Comparison of ENCODE assay signal across 19 cellular contexts in the genomic region with DNA sequence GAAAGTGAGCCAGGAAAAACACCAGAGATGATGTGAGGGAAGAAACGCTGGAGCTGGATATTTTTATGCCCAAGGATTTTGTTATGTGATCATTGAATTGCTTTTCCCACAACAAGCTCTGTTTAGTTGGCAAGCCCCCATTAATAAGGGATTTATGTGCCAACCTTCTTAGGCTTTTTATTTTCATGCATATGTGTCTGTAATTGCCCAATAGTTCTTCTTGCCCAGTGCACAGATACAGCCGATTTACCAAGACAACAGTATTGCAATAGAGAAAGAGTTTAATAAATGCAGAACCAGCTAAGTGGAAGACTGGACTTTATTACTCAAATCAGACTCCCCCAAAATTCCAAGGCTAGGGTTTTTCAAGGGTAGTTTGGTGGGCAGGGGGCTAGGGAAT. TPM values are rescaled to one million over a fixed set of nuclear protein-coding genes. Genes with fewer than 3 reads are reported as not detected.
DNase-seq lines count a peak whose midpoint lies in the region; ATAC-seq and TF ChIP-seq lines count a peak whose summit lies in the region.
"Had no signal": no experiment of that assay in that cellular context is flagged by ENCODE, and none has a peak within 500 bp of the region (broad histone marks: within the 10 kb centered on the region; RNA-seq: fewer than 3 reads in every experiment).

No MANE protein-coding gene starts in this region.

- ATAC-seq in GM19455 (IDR thresholded peaks at IDR 0.05; ENCODE audit: unreplicated experiment) = no peak
- no peak for ATAC-seq in GM19395 (IDR thresholded peaks at IDR 0.05; ENCODE audit: unreplicated experiment)
- ATAC-seq: HCT116, Right ventricle myocardium inferior had no signal

- H4K20me1 ChIP-seq in neural cell (ENCODE audit: insufficient read depth) = peaks cover 6% of the 10 kb centered on the region
- H4K20me1 ChIP-seq: BLaER1 had no signal

- no peaks in the 10 kb centered on the region for H3F3A ChIP-seq in neural cell (ENCODE audit: insufficient read depth, low read length, poor library complexity, severe bottlenecking)

- peaks cover 94% of the 10 kb centered on the region for H3K79me2 ChIP-seq in neural cell (replicated peaks; ENCODE audit: insufficient read depth, low read length)

- peaks cover 6% of the 10 kb centered on the region for H3K36me3 ChIP-seq in neural cell (ENCODE audit: insufficient read depth, low read length)
- H3K36me3 ChIP-seq: BLaER1 had no signal

- H3K9me2 ChIP-seq in neural cell (ENCODE audit: insufficient read depth, low read length) = no peaks in the 10 kb centered on the region

- H3K9ac ChIP-seq in neural cell (ENCODE audit: low read length) = no peak overlapping the region
- H3K9ac ChIP-seq: BLaER1 had no signal

- H3K27ac ChIP-seq in dorsolateral prefrontal cortex (peak overlapping the region in 51 of 59 donors; percentile 2 to 88 (median 63)), neural cell (ENCODE audit: low read length) (peak overlapping the region; percentile 98)
- H3K27ac ChIP-seq: BLaER1 had no signal

- H3K4me2 ChIP-seq in neural cell (ENCODE audit: low read length) = peak overlapping the region; percentile 82
- H3K4me2 ChIP-seq: BLaER1 had no signal

- DNase-seq in AG10803 (ENCODE audit: low read depth) (peak; percentile 52), NCI-H446 treated with DMSO at 0.1 percent for 48 hours (lab: John Stamatoyannopoulos, UW) (peak; percentile 24), dorsolateral prefrontal cortex (no peak), COLO829 (ENCODE audit: low spot score) (no peak)
- DNase-seq in activated naive CD4-positive, alpha-beta T cell treated with anti-CD3 and anti-CD28 coated beads, Interleukin-2, amount 50 U/mL, for 16 hours = no peak
- DNase-seq: CD4-positive, alpha-beta memory T cell; DMS53; EL; IMR-90; Karpas-422; NCI-H1436; NCI-H2029; NCI-H748 treated with DMSO at 0.1 percent for 48 hours had no signal

- TF ChIP-seq EP300 in neural cell (conservative IDR thresholded peaks at IDR 0.05; ENCODE audit: poor library complexity, severe bottlenecking) = no peak

- TF ChIP-seq CTCF in AG10803 (conservative IDR thresholded peaks at IDR 0.05; ENCODE audit: low read length) (no peak), dorsolateral prefrontal cortex (IDR thresholded peaks at IDR 0.05 in 54 of 56, conservative IDR thresholded peaks at IDR 0.05 in 2 of 56; ENCODE audit: low read depth in 1 of 56, partially characterized antibody in 56 of 56) (no peak), neural cell (IDR thresholded peaks at IDR 0.05; ENCODE audit: poor library complexity, severe bottlenecking) (no peak)

- intact Hi-C loops in dorsolateral prefrontal cortex (cut with DNase I) = no loop called here

- H3K9me3 ChIP-seq in neural cell (ENCODE audit: low read length) = no peaks in the 10 kb centered on the region

- no peaks in the 10 kb centered on the region for H3K27me3 ChIP-seq in dorsolateral prefrontal cortex
- no peaks in the 10 kb centered on the region for H3K27me3 ChIP-seq in neural cell (ENCODE audit: insufficient read depth, low read depth, low read length)
- H3K27me3 ChIP-seq: BLaER1 had no signal

- TF ChIP-seq RAD21 in neural cell (conservative IDR thresholded peaks at IDR 0.05) = no peak

- no peak overlapping the region for H2AFZ ChIP-seq in neural cell (ENCODE audit: low read depth, low read length)

- H3K4me3 ChIP-seq in AG10803 (ENCODE audit: low read length) (no peak overlapping the region), dorsolateral prefrontal cortex (peak overlapping the region in 38 of 59 donors; percentile 1 to 71 (median 34)), neural cell (ENCODE audit: low read length) (peak overlapping the region; percentile 75)
- H3K4me3 ChIP-seq: BLaER1 had no signal

TF ChIP-seq in neural cell, 6 proteins besides CTCF, POLR2A, EP300 and RAD21:
- TF ChIP-seq TAF1 (IDR thresholded peaks at IDR 0.05; ENCODE audit: low read depth) (no peak), SMC3 (conservative IDR thresholded peaks at IDR 0.05; ENCODE audit: poor library complexity) (no peak), EZH2 (IDR thresholded peaks at IDR 0.05; ENCODE audit: borderline replicate concordance, insufficient read depth, low read length, poor library complexity, severe bottlenecking) (no peak), MXI1 (conservative IDR thresholded peaks at IDR 0.05; ENCODE audit: poor library complexity, severe bottlenecking) (no peak), POLR2AphosphoS5 (IDR thresholded peaks at IDR 0.05) (no peak)
- TF ChIP-seq, protein P1, sequence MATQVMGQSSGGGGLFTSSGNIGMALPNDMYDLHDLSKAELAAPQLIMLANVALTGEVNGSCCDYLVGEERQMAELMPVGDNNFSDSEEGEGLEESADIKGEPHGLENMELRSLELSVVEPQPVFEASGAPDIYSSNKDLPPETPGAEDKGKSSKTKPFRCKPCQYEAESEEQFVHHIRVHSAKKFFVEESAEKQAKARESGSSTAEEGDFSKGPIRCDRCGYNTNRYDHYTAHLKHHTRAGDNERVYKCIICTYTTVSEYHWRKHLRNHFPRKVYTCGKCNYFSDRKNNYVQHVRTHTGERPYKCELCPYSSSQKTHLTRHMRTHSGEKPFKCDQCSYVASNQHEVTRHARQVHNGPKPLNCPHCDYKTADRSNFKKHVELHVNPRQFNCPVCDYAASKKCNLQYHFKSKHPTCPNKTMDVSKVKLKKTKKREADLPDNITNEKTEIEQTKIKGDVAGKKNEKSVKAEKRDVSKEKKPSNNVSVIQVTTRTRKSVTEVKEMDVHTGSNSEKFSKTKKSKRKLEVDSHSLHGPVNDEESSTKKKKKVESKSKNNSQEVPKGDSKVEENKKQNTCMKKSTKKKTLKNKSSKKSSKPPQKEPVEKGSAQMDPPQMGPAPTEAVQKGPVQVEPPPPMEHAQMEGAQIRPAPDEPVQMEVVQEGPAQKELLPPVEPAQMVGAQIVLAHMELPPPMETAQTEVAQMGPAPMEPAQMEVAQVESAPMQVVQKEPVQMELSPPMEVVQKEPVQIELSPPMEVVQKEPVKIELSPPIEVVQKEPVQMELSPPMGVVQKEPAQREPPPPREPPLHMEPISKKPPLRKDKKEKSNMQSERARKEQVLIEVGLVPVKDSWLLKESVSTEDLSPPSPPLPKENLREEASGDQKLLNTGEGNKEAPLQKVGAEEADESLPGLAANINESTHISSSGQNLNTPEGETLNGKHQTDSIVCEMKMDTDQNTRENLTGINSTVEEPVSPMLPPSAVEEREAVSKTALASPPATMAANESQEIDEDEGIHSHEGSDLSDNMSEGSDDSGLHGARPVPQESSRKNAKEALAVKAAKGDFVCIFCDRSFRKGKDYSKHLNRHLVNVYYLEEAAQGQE (IDR thresholded peaks at IDR 0.05; ENCODE audit: borderline replicate concordance) = no peak

RNA-seq across cellular contexts. Expression of gene TRIM2, which starts 57.7 kb away (rescaled TPM):
- 100 to 1,000 TPM; 287 to 703 (median 456) TPM for total RNA-seq in dorsolateral prefrontal cortex
- 218 and 261 TPM in 2 replicates for polyA plus RNA-seq in neural cell
- 723 and 816 TPM in 2 replicates for polyA minus RNA-seq in neural cell

Comparison
In these comparisons a context has a peak if more than half of its experiments do, and no peak if none do; other contexts are left out.
1. DNase-seq: peak in AG10803 (single experiment) and NCI-H446 treated with DMSO at 0.1 percent for 48 hours (single experiment); none in dorsolateral prefrontal cortex (0 of 10), activated naive CD4-positive, alpha-beta T cell treated with anti-CD3 and anti-CD28 coated beads, Interleukin-2, amount 50 U/mL, for 16 hours (single experiment) and COLO829 (single experiment).